Comparison of ENCODE assay signal across 17 cellular contexts in the genomic region with DNA sequence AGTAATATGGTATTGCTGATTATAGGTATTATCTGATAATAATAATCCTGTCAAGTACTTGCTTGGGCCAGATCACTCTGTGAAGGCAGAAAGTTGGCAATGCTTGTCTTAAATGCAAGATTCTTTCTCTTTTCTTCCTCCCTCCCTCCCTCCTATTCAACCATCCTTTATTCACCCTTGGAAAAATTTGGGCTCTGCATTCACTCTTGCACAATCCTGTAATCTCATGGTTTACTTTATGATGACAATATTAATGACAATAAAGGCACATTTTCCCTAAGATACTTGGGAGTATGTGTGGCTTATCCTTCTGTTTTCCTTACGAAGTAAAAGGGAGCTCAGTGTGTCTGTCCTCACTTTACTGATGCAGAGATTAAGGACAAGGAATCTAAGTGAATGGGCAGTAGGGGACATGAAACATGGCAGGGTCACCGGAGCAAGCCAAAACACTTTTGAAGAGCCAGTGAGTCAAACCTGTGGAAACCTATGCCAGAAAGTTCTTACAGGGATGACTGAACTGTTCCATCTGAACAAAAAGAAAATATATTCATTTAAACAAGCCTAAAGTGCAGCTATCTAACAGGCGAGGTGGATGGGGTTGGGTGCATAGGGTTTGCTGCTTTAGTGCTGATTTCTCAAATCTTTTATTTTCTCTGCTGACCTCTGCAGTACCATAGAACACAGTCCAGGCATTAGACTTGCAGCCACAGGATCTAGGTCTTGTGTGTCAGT. TPM values are rescaled to one million over a fixed set of nuclear protein-coding genes. Genes with fewer than 3 reads are reported as not detected.
DNase-seq lines count a peak whose midpoint lies in the region; ATAC-seq, FAIRE-seq and TF ChIP-seq lines count a peak whose summit lies in the region.
"Had no signal": no experiment of that assay in that cellular context is flagged by ENCODE, and none has a peak within 500 bp of the region (broad histone marks: within the 10 kb centered on the region; RNA-seq: fewer than 3 reads in every experiment).

No MANE protein-coding gene starts in this region.

- no peaks in the 10 kb centered on the region for H3K27me3 Mint-ChIP-seq in activated CD4-positive, alpha-beta T cell treated with anti-CD3 and anti-CD28 coated beads, Interleukin-2, amount 10 ng/mL, durations not matched to agents 24 days and 14 days
- H3K27me3 Mint-ChIP-seq in stimulated activated memory B cell treated with anti-CD40 and anti-IgM and Interleukin-4, amounts not matched to agents 10 μg/mL and 1 μg/mL and 100 μg/mL, for 72 hours, result no peaks in the 10 kb centered on the region

- peak overlapping the region; percentile 91 for H3K27ac Mint-ChIP-seq in activated CD4-positive, alpha-beta T cell treated with anti-CD3 and anti-CD28 coated beads, Interleukin-2, amount 10 ng/mL, durations not matched to agents 24 days and 14 days
- H3K27ac Mint-ChIP-seq in stimulated activated memory B cell treated with anti-CD40 and anti-IgM and Interleukin-4, amounts not matched to agents 10 μg/mL and 1 μg/mL and 100 μg/mL, for 72 hours, result peak overlapping the region; percentile 96

- TF ChIP-seq RAD21 in GM12878 (IDR thresholded peaks at IDR 0.05; ENCODE audit: insufficient read depth, low read depth, low read length), result no peak

- peak overlapping the region; percentile 74 for H3K4me2 ChIP-seq in OCI-LY3 (ENCODE audit: low read length)
- peak overlapping the region; percentile 14; the same call in 1 of the 2 replicates for H3K4me2 ChIP-seq in GM12878 (ENCODE audit: control insufficient read depth, insufficient read depth)

- ATAC-seq in GM12878, result no peak
- ATAC-seq in stimulated activated memory B cell treated with anti-CD40 and anti-IgM and Interleukin-4, amounts not matched to agents 10 μg/mL and 1 μg/mL and 100 μg/mL, for 72 hours, result no peak
- ATAC-seq: foreskin keratinocyte, left lobe of liver had no signal

- H3K9me3 ChIP-seq in OCI-LY3 (ENCODE audit: insufficient read depth, low read length), result 0 out of 2 replicates have a peak, but pooled peaks cover under 1% of the 10 kb centered on the region
- H3K9me3 ChIP-seq in GM12878 (replicated peaks; ENCODE audit: control insufficient read depth, insufficient read depth, low read length), result no peaks in the 10 kb centered on the region; the same call in 1 of the 3 replicates

- H3K79me2 ChIP-seq in OCI-LY3 (ENCODE audit: low read length) (peaks cover 91% of the 10 kb centered on the region), GM12878 (ENCODE audit: control insufficient read depth, insufficient read depth, low read length) (no peaks in the 10 kb centered on the region)

- H3K4me3 Mint-ChIP-seq in activated CD4-positive, alpha-beta T cell treated with anti-CD3 and anti-CD28 coated beads, Interleukin-2, amount 10 ng/mL, durations not matched to agents 24 days and 14 days, result peak overlapping the region; percentile 75
- no peak overlapping the region for H3K4me3 Mint-ChIP-seq in stimulated activated memory B cell treated with anti-CD40 and anti-IgM and Interleukin-4, amounts not matched to agents 10 μg/mL and 1 μg/mL and 100 μg/mL, for 72 hours

- no peak overlapping the region for H3K9ac ChIP-seq in OCI-LY3 (ENCODE audit: low read length)
- H3K9ac ChIP-seq in GM12878 (ENCODE audit: control insufficient read depth, insufficient read depth, low read length), result no peak overlapping the region

- peaks cover 12% of the 10 kb centered on the region for H3K9me3 Mint-ChIP-seq in activated CD4-positive, alpha-beta T cell treated with anti-CD3 and anti-CD28 coated beads, Interleukin-2, amount 10 ng/mL, durations not matched to agents 24 days and 14 days
- H3K9me3 Mint-ChIP-seq in stimulated activated memory B cell treated with anti-CD40 and anti-IgM and Interleukin-4, amounts not matched to agents 10 μg/mL and 1 μg/mL and 100 μg/mL, for 72 hours, result peaks cover 5% of the 10 kb centered on the region

- H2AFZ ChIP-seq in OCI-LY3 (ENCODE audit: low read depth, low read length) (no peak overlapping the region), GM12878 (ENCODE audit: control insufficient read depth, low read depth, low read length) (no peak overlapping the region)

- POLR2A ChIA-PET in GM12878 (lab: Charles Lee), result interaction anchor here (1.4 to 4.5 kb wide), 4 partner anchors 14 to 22 kb away, joined by 3 to 22 read pairs (median 6); a partner anchor contains a TSS

- H3K27me3 ChIP-seq in OCI-LY3 (ENCODE audit: low read depth, low read length) (no peaks in the 10 kb centered on the region), GM12878 (replicated peaks in 1 of 2; ENCODE audit: control insufficient read depth in 2 of 2, insufficient read depth in 2 of 2, low read length in 1 of 2) (no peaks in the 10 kb centered on the region)

- no peak for TF ChIP-seq CTCF in OCI-LY3 (IDR thresholded peaks at IDR 0.05; ENCODE audit: low read depth, low read length)
- TF ChIP-seq CTCF in GM12878 (IDR thresholded peaks at IDR 0.05 in 2 of 3, conservative IDR thresholded peaks at IDR 0.05 in 1 of 3; ENCODE audit: control insufficient read depth in 2 of 3, extremely low read depth in 1 of 3, insufficient read depth in 1 of 3, low read depth in 3 of 3, low read length in 3 of 3), result no peak

- peaks cover 77% of the 10 kb centered on the region for H3K4me1 Mint-ChIP-seq in activated CD4-positive, alpha-beta T cell treated with anti-CD3 and anti-CD28 coated beads, Interleukin-2, amount 10 ng/mL, durations not matched to agents 24 days and 14 days
- H3K4me1 Mint-ChIP-seq in stimulated activated memory B cell treated with anti-CD40 and anti-IgM and Interleukin-4, amounts not matched to agents 10 μg/mL and 1 μg/mL and 100 μg/mL, for 72 hours, result peaks cover 80% of the 10 kb centered on the region

- SMC1A ChIA-PET in GM12878 (lab: Charles Lee; ENCODE audit: uncharacterized antibody, unreplicated experiment), result interaction anchor here (0.9 to 8.1 kb wide), 17 partner anchors 10 to 94 kb away, joined by 3 to 132 read pairs (median 5); a partner anchor contains a TSS

- H4K20me1 ChIP-seq in OCI-LY3 (ENCODE audit: insufficient read depth, low read length), result peaks cover 88% of the 10 kb centered on the region
- no peaks in the 10 kb centered on the region for H4K20me1 ChIP-seq in GM12878 (ENCODE audit: control insufficient read depth, insufficient read depth)

- TF ChIP-seq POLR2A in GM12878 (IDR thresholded peaks at IDR 0.05; ENCODE audit: low read depth, low read length), result no peak

- in situ Hi-C loops in GM12878 (cut with MboI), result no loop called here

- H3K4me3 ChIP-seq in OCI-LY3 (ENCODE audit: low read length) (0 out of 2 replicates have a peak overlapping the region, but pooled peaks have one; percentile 27), GM12878 (no peak overlapping the region)
- H3K4me3 ChIP-seq: coronary artery, skin epidermis had no signal

- no peak for DNase-seq in activated CD4-positive, alpha-beta T cell treated with anti-CD3 and anti-CD28 coated beads, Interleukin-2, amount 10 ng/mL, durations not matched to agents 24 days and 14 days
- DNase-seq in activated CD4-positive, alpha-beta T cell treated with anti-CD3 and anti-CD28 coated beads, Interleukin-2, amount 50 U/mL, for 4 hours, result no peak
- DNase-seq in GM12878 (ENCODE audit: low read depth, low spot score) (no peak), nucleus accumbens (lab: John Stamatoyannopoulos, UW) (no peak), caudate nucleus (lab: John Stamatoyannopoulos, UW) (no peak), COLO668 (lab: John Stamatoyannopoulos, UW; ENCODE audit: unreplicated experiment) (no peak)
- DNase-seq: foreskin keratinocyte, Kasumi-1, NCI-H1105 treated with DMSO at 0.1 percent for 48 hours, NCI-H774 had no signal

- CTCF ChIA-PET in GM12878 (lab: Yijun Ruan, JAX), result interaction anchor here (0.6 to 6.8 kb wide), 9 partner anchors 14 to 94 kb away, joined by 3 to 123 read pairs (median 4); a partner anchor contains a TSS

- peaks cover 28% of the 10 kb centered on the region for H3K36me3 Mint-ChIP-seq in activated CD4-positive, alpha-beta T cell treated with anti-CD3 and anti-CD28 coated beads, Interleukin-2, amount 10 ng/mL, durations not matched to agents 24 days and 14 days (ENCODE audit: low read depth)
- H3K36me3 Mint-ChIP-seq in stimulated activated memory B cell treated with anti-CD40 and anti-IgM and Interleukin-4, amounts not matched to agents 10 μg/mL and 1 μg/mL and 100 μg/mL, for 72 hours, result peaks cover 24% of the 10 kb centered on the region

- no peak for FAIRE-seq in GM12878 (lab: Jason Lieb, UNC)
- FAIRE-seq: A204.1, astrocyte had no signal

- H3K27ac ChIP-seq in OCI-LY3 (ENCODE audit: low read length) (peak overlapping the region; percentile 89), GM12878 (ENCODE audit: control insufficient read depth, insufficient read depth) (no peak overlapping the region), caudate nucleus (ENCODE audit: low read depth, low read length) (no peak overlapping the region)
- H3K27ac ChIP-seq: coronary artery, foreskin keratinocyte had no signal

- TF ChIP-seq EP300 in GM12878 (IDR thresholded peaks at IDR 0.05; ENCODE audit: borderline replicate concordance in 1 of 2, control insufficient read depth in 1 of 2, low read depth in 2 of 2, low read length in 2 of 2), result no peak

- WGBS in GM12878 (ENCODE audit: insufficient coverage, insufficient replicate concordance, low lambda C conversion rate, missing lambda C conversion rate), result 46% methylated on average over 3 of the region's 3 CpGs

- intact Hi-C loops in activated CD4-positive, alpha-beta T cell treated with anti-CD3 and anti-CD28 coated beads, Interleukin-2, amount 10 ng/mL, durations not matched to agents 24 days and 14 days (cut with micrococcal nuclease), result loop anchor here (1.0 kb wide), 1 partner anchor 25 kb away; no protein-coding TSS in a partner anchor
- intact Hi-C loops in GM12878 (cut with micrococcal nuclease; ENCODE audit: unreplicated experiment), result no loop called here

- RAD21 ChIA-PET in GM12878 (lab: Charles Lee; ENCODE audit: unreplicated experiment), result interaction anchor here (0.9 to 5.8 kb wide), 11 partner anchors 9 to 88 kb away, joined by 3 to 123 read pairs (median 4); a partner anchor contains a TSS

- peaks cover 56% of the 10 kb centered on the region for H3K4me1 ChIP-seq in OCI-LY3 (ENCODE audit: low read length)
- peaks cover 46% of the 10 kb centered on the region for H3K4me1 ChIP-seq in GM12878 (ENCODE audit: control insufficient read depth, insufficient read depth, low read length)
- H3K4me1 ChIP-seq: foreskin keratinocyte had no signal

- H3K36me3 ChIP-seq in OCI-LY3 (replicated peaks; ENCODE audit: low read depth, low read length), result peaks cover 75% of the 10 kb centered on the region
- H3K36me3 ChIP-seq in GM12878 (ENCODE audit: control insufficient read depth in 2 of 2, insufficient read depth in 2 of 2, low read length in 1 of 2), result no peaks in the 10 kb centered on the region

- BruUV-seq in GM12878 (replicated peaks; lab: Mats Ljungman, UMichigan), result no TSS peak

RNA-seq across cellular contexts. Expression of a gene that starts 14.6 kb away (rescaled TPM):
- total RNA-seq in activated CD4-positive, alpha-beta T cell treated with anti-CD3 and anti-CD28 coated beads, Interleukin-2, amount 10 ng/mL, durations not matched to agents 24 days and 14 days, result 25.3 and 26.5 TPM in 2 replicates
- total RNA-seq in GM12878 (2013; cell fraction: nucleolus; rRNA removed), result 176 and 194 TPM in 2 replicates
- total RNA-seq in GM12878 (2014; rRNA removed) (38.6 and 38.9 TPM in 2 replicates), GM12878 (2014; rRNA removed; fragmentation: Illumina TruSeq; extraction: Trizol) (38.7 and 40.5 TPM in 2 replicates), GM12878 (2021) (37.9 and 41.1 TPM in 2 replicates)
- 19.2 TPM for polyA plus RNA-seq in GM12878 (2011; ENCODE audit: low read depth)
- polyA plus RNA-seq in GM12878 (2011; rRNA removed) (47.4 and 48.2 TPM in 2 replicates), GM12878 (2014; fragmentation: Illumina TruSeq; extraction: Trizol) (44.9 and 49.9 TPM in 2 replicates), GM12878 (2014; fragmentation: Nextera tagmentation; extraction: Ambion mirVana) (10 to 100 TPM; 22.2 to 23.6 TPM), GM12878 (2014; rRNA removed) (28.9 and 30.8 TPM in 2 replicates), GM12878 (2016; fragmentation: Nextera tagmentation; extraction: Ambion mirVana) (10 to 100 TPM; 25.9 TPM)
- polyA plus RNA-seq in GM12878 (2011; cell fraction: cytosol; rRNA removed), result 31.8 and 32.2 TPM in 2 replicates
- polyA plus RNA-seq in GM12878 (2011; cell fraction: nucleus; rRNA removed), result 24.3 and 24.9 TPM in 2 replicates
- 21.1 and 21.5 TPM in 2 replicates for polyA plus RNA-seq in GM12878 (2012)
- polyA minus RNA-seq in GM12878 (2011; rRNA and poly(A)+ RNA removed), result 66.1 and 82.5 TPM in 2 replicates
- polyA minus RNA-seq in GM12878 (2011; cell fraction: cytosol; rRNA and poly(A)+ RNA removed), result 17.1 and 17.3 TPM in 2 replicates
- polyA minus RNA-seq in GM12878 (2011; cell fraction: nucleus; rRNA and poly(A)+ RNA removed), result 31.1 and 44.0 TPM in 2 replicates
- polyA plus RNA-seq: foreskin keratinocyte had no signal
